ENCODE assay signal across 1 cellular context in the genomic region with DNA sequence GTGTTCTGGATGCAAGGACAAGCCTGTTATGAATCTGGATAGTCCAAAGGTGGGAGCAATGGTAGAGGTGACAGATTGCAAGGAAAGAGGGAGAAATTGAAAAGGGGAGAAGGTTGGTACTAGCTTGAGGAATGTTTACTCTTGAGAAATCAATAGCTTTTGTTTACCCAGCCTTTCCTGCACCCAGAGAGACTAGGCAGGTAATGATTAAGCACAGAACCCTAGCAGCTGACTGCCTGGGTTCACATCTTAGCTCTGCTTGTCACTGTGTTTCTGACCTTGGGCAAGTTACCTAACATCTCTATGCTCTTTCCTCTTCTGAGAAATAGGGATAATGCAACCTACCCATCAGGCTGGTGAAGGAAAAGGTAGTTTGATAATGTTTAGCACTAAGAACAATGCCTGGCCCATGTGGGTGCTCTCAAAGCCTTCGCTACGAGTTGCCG.
TF ChIP-seq lines count a peak whose summit lies in the region.

No MANE protein-coding gene starts in this region.

TF ChIP-seq in HepG2, 621 proteins besides CTCF, POLR2A, EP300 and RAD21 (continued from another document and continues in another):
- TF ChIP-seq, protein P1, sequence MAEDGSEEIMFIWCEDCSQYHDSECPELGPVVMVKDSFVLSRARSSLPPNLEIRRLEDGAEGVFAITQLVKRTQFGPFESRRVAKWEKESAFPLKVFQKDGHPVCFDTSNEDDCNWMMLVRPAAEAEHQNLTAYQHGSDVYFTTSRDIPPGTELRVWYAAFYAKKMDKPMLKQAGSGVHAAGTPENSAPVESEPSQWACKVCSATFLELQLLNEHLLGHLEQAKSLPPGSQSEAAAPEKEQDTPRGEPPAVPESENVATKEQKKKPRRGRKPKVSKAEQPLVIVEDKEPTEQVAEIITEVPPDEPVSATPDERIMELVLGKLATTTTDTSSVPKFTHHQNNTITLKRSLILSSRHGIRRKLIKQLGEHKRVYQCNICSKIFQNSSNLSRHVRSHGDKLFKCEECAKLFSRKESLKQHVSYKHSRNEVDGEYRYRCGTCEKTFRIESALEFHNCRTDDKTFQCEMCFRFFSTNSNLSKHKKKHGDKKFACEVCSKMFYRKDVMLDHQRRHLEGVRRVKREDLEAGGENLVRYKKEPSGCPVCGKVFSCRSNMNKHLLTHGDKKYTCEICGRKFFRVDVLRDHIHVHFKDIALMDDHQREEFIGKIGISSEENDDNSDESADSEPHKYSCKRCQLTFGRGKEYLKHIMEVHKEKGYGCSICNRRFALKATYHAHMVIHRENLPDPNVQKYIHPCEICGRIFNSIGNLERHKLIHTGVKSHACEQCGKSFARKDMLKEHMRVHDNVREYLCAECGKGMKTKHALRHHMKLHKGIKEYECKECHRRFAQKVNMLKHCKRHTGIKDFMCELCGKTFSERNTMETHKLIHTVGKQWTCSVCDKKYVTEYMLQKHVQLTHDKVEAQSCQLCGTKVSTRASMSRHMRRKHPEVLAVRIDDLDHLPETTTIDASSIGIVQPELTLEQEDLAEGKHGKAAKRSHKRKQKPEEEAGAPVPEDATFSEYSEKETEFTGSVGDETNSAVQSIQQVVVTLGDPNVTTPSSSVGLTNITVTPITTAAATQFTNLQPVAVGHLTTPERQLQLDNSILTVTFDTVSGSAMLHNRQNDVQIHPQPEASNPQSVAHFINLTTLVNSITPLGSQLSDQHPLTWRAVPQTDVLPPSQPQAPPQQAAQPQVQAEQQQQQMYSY (CRISPR knock-in tag; IDR thresholded peaks at IDR 0.05): no peak
- TF ChIP-seq ZNF615 (CRISPR knock-in tag; IDR thresholded peaks at IDR 0.05; ENCODE audit: borderline replicate concordance) (no peak), DR1 (CRISPR knock-in tag; IDR thresholded peaks at IDR 0.05) (no peak), ZNF713 (CRISPR knock-in tag; IDR thresholded peaks at IDR 0.05) (no peak), PHF20 (CRISPR knock-in tag; IDR thresholded peaks at IDR 0.05) (no peak), EED (CRISPR knock-in tag; IDR thresholded peaks at IDR 0.05) (no peak), ZNF564 (CRISPR knock-in tag; IDR thresholded peaks at IDR 0.05) (peak; percentile 68; the same call in 1 of the 2 replicates), PHF21A (CRISPR knock-in tag; IDR thresholded peaks at IDR 0.05) (peak; percentile 96), SMAD9 (CRISPR knock-in tag; IDR thresholded peaks at IDR 0.05) (no peak), SP1 (IDR thresholded peaks at IDR 0.05) (no peak), SP1 (CRISPR knock-in tag; IDR thresholded peaks at IDR 0.05) (no peak), ETV6 (CRISPR knock-in tag; conservative IDR thresholded peaks at IDR 0.05) (0 out of 2 replicates have a peak, but pooled peaks have one; percentile 61), ZNF282 (IDR thresholded peaks at IDR 0.05; ENCODE audit: partially characterized antibody) (no peak), SMARCE1 (IDR thresholded peaks at IDR 0.05; ENCODE audit: borderline replicate concordance) (no peak), ZEB1 (IDR thresholded peaks at IDR 0.05; ENCODE audit: insufficient replicate concordance, low read depth) (peak; percentile 92), ZNF749 (CRISPR knock-in tag; IDR thresholded peaks at IDR 0.05; ENCODE audit: borderline replicate concordance) (no peak), XRCC5 (optimal IDR thresholded peaks at IDR 0.05; ENCODE audit: low read length) (peak; percentile 47), TARDBP (CRISPR knock-in tag; IDR thresholded peaks at IDR 0.05) (peak; percentile 96), DMAP1 (CRISPR knock-in tag; IDR thresholded peaks at IDR 0.05) (peak; percentile 58; the same call in 1 of the 2 replicates), ZNF772 (CRISPR knock-in tag; IDR thresholded peaks at IDR 0.05) (0 out of 2 replicates have a peak, but pooled peaks have one; percentile 85), PHF5A (CRISPR knock-in tag; IDR thresholded peaks at IDR 0.05; ENCODE audit: low read depth, unreplicated experiment) (no peak), RFX5 (IDR thresholded peaks at IDR 0.05; ENCODE audit: low read depth, low read length) (no peak), ZNF720 (CRISPR knock-in tag; IDR thresholded peaks at IDR 0.05) (no peak), ARNT2 (CRISPR knock-in tag; IDR thresholded peaks at IDR 0.05; ENCODE audit: low read depth) (no peak), ZNF10 (CRISPR knock-in tag; IDR thresholded peaks at IDR 0.05; ENCODE audit: borderline replicate concordance, low read depth) (no peak), MAFK (conservative IDR thresholded peaks at IDR 0.05 in 1 of 2, IDR thresholded peaks at IDR 0.05 in 1 of 2; ENCODE audit: low read length in 2 of 2) (no peak), ZNF598 (CRISPR knock-in tag; IDR thresholded peaks at IDR 0.05; ENCODE audit: borderline replicate concordance) (no peak)
- TF ChIP-seq, protein P2, sequence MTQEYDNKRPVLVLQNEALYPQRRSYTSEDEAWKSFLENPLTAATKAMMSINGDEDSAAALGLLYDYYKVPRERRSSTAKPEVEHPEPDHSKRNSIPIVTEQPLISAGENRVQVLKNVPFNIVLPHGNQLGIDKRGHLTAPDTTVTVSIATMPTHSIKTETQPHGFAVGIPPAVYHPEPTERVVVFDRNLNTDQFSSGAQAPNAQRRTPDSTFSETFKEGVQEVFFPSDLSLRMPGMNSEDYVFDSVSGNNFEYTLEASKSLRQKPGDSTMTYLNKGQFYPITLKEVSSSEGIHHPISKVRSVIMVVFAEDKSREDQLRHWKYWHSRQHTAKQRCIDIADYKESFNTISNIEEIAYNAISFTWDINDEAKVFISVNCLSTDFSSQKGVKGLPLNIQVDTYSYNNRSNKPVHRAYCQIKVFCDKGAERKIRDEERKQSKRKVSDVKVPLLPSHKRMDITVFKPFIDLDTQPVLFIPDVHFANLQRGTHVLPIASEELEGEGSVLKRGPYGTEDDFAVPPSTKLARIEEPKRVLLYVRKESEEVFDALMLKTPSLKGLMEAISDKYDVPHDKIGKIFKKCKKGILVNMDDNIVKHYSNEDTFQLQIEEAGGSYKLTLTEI (CRISPR knock-in tag; conservative IDR thresholded peaks at IDR 0.05): no peak
- TF ChIP-seq, protein P3, sequence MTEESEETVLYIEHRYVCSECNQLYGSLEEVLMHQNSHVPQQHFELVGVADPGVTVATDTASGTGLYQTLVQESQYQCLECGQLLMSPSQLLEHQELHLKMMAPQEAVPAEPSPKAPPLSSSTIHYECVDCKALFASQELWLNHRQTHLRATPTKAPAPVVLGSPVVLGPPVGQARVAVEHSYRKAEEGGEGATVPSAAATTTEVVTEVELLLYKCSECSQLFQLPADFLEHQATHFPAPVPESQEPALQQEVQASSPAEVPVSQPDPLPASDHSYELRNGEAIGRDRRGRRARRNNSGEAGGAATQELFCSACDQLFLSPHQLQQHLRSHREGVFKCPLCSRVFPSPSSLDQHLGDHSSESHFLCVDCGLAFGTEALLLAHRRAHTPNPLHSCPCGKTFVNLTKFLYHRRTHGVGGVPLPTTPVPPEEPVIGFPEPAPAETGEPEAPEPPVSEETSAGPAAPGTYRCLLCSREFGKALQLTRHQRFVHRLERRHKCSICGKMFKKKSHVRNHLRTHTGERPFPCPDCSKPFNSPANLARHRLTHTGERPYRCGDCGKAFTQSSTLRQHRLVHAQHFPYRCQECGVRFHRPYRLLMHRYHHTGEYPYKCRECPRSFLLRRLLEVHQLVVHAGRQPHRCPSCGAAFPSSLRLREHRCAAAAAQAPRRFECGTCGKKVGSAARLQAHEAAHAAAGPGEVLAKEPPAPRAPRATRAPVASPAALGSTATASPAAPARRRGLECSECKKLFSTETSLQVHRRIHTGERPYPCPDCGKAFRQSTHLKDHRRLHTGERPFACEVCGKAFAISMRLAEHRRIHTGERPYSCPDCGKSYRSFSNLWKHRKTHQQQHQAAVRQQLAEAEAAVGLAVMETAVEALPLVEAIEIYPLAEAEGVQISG (CRISPR knock-in tag; IDR thresholded peaks at IDR 0.05): peak; percentile 85
- TF ChIP-seq, protein P4, sequence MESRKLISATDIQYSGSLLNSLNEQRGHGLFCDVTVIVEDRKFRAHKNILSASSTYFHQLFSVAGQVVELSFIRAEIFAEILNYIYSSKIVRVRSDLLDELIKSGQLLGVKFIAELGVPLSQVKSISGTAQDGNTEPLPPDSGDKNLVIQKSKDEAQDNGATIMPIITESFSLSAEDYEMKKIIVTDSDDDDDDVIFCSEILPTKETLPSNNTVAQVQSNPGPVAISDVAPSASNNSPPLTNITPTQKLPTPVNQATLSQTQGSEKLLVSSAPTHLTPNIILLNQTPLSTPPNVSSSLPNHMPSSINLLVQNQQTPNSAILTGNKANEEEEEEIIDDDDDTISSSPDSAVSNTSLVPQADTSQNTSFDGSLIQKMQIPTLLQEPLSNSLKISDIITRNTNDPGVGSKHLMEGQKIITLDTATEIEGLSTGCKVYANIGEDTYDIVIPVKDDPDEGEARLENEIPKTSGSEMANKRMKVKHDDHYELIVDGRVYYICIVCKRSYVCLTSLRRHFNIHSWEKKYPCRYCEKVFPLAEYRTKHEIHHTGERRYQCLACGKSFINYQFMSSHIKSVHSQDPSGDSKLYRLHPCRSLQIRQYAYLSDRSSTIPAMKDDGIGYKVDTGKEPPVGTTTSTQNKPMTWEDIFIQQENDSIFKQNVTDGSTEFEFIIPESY (CRISPR knock-in tag; IDR thresholded peaks at IDR 0.05): no peak
- TF ChIP-seq, protein P5, sequence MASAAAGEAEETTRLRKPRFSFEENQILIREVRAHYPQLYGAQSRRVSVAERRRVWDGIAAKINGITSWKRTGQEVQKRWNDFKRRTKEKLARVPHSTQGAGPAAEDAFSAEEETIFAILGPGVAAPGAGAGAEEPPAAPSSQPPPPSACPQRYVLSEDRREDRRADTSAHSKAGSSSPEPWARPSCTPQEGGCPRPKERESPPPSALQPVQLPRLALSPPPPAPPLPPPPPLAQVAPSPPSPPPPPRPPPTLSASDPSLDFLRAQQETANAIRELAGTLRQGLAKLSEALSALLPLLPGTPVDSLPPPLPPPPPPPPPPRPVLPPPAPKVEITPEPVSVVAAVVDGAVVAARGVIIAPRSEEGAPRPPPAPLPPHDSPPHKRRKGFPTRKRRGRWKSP (CRISPR knock-in tag; IDR thresholded peaks at IDR 0.05): peak; percentile 80; the same call in 1 of the 2 replicates
- TF ChIP-seq, protein P6, sequence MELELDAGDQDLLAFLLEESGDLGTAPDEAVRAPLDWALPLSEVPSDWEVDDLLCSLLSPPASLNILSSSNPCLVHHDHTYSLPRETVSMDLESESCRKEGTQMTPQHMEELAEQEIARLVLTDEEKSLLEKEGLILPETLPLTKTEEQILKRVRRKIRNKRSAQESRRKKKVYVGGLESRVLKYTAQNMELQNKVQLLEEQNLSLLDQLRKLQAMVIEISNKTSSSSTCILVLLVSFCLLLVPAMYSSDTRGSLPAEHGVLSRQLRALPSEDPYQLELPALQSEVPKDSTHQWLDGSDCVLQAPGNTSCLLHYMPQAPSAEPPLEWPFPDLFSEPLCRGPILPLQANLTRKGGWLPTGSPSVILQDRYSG (CRISPR knock-in tag; IDR thresholded peaks at IDR 0.05): no peak
- TF ChIP-seq, protein P7, sequence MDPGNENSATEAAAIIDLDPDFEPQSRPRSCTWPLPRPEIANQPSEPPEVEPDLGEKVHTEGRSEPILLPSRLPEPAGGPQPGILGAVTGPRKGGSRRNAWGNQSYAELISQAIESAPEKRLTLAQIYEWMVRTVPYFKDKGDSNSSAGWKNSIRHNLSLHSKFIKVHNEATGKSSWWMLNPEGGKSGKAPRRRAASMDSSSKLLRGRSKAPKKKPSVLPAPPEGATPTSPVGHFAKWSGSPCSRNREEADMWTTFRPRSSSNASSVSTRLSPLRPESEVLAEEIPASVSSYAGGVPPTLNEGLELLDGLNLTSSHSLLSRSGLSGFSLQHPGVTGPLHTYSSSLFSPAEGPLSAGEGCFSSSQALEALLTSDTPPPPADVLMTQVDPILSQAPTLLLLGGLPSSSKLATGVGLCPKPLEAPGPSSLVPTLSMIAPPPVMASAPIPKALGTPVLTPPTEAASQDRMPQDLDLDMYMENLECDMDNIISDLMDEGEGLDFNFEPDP (CRISPR knock-in tag; conservative IDR thresholded peaks at IDR 0.05): no peak
- TF ChIP-seq, protein P8, sequence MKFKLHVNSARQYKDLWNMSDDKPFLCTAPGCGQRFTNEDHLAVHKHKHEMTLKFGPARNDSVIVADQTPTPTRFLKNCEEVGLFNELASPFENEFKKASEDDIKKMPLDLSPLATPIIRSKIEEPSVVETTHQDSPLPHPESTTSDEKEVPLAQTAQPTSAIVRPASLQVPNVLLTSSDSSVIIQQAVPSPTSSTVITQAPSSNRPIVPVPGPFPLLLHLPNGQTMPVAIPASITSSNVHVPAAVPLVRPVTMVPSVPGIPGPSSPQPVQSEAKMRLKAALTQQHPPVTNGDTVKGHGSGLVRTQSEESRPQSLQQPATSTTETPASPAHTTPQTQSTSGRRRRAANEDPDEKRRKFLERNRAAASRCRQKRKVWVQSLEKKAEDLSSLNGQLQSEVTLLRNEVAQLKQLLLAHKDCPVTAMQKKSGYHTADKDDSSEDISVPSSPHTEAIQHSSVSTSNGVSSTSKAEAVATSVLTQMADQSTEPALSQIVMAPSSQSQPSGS (CRISPR knock-in tag; IDR thresholded peaks at IDR 0.05): peak; percentile 87
